In genomic region chr19:41479757-41480191, GRCh38 we compare ENCODE assay signal across 18 cellular contexts. TPM values are rescaled to one million over a fixed set of nuclear protein-coding genes. Genes with fewer than 3 reads are reported as not detected.
DNase-seq lines count a peak whose midpoint lies in the region; ATAC-seq, FAIRE-seq and TF ChIP-seq lines count a peak whose summit lies in the region.
"Had no signal": no experiment of that assay in that cellular context is flagged by ENCODE, and none has a peak within 500 bp of the region (broad histone marks: within the 10 kb centered on the region; RNA-seq: fewer than 3 reads in every experiment).

No MANE protein-coding gene starts in this region.

- TF ChIP-seq CTCF in VCaP (conservative IDR thresholded peaks at IDR 0.05) (no peak), spleen (IDR thresholded peaks at IDR 0.05 in 8 of 11, conservative IDR thresholded peaks at IDR 0.05 in 3 of 11) (no peak)

- no peak for TF ChIP-seq POLR2A in spleen (IDR thresholded peaks at IDR 0.05)

- H3K36me3 ChIP-seq in spleen, result no peaks in the 10 kb centered on the region

- DNase-seq in NCI-H2029 (lab: John Stamatoyannopoulos, UW) (peak; percentile 12), NCI-H2029 treated with DMSO at 0.1 percent for 48 hours (lab: John Stamatoyannopoulos, UW) (no peak), left ventricle myocardium superior (peak; percentile 47), spleen (peak; percentile 74), mesenteric fat pad (ENCODE audit: low spot score) (no peak), globus pallidus (ENCODE audit: low spot score) (no peak), RCC 7860 (ENCODE audit: low spot score) (no peak)
- DNase-seq: activated CD8-positive, alpha-beta T cell treated with anti-CD3 and anti-CD28 coated beads for 36 hours; activated gamma-delta T cell treated with Interleukin-2 at 50 U/mL for 16 hours; GM23248; NCI-H1694 treated with DMSO at 0.1 percent for 48 hours; stimulated activated CD4-positive, alpha-beta T cell treated with anti-CD3 and anti-CD28 coated beads, Interleukin-12 subunit alpha, Interleukin-12 subunit beta, amount 100 ng/mL, for 4 hours had no signal

- WGBS in spleen, 5 donors, result 56 to 67% (median 62%) methylated on average over 8 of the region's 8 CpGs

- H3K27me3 ChIP-seq in spleen (replicated peaks in 1 of 7), result peaks cover 0 to 28% (median 0%) of the 10 kb centered on the region in 7 donors

- intact Hi-C loops in left ventricle myocardium superior (cut with micrococcal nuclease) (no loop called here), spleen (cut with DNase I; ENCODE audit: low total_unique reads) (no loop called here)

- no peak for FAIRE-seq in RCC 7860 (lab: Jason Lieb, UNC)
- FAIRE-seq: D721Med had no signal

- ATAC-seq in left ventricle myocardium superior, result peak; percentile 76
- ATAC-seq: activated CD8-positive, alpha-beta T cell treated with anti-CD3 and anti-CD28 coated beads for 36 hours; natural killer cell treated with Interleukin-12 subunit alpha and Interleukin-12 subunit beta and Interleukin-15 and Interleukin-18, amount 100 ng/mL, for 72 hours had no signal

- H3K4me1 ChIP-seq in spleen, result peaks cover 0 to 31% (median 7%) of the 10 kb centered on the region in 6 donors

- H3K27ac ChIP-seq in VCaP, result peak overlapping the region; percentile 95
- peak overlapping the region in 7 of 8 donors; percentile 71 to 86 (median 79) for H3K27ac ChIP-seq in spleen
- H3K27ac ChIP-seq: GM23248 had no signal

- H3K4me3 ChIP-seq in spleen, result peak overlapping the region in 2 of 8 donors; percentile 2 to 21
- H3K4me3 ChIP-seq: GM23248 had no signal

- no peaks in the 10 kb centered on the region for H3K9me3 ChIP-seq in spleen

RNA-seq across cellular contexts. Expression of gene ERICH4, which starts 36.8 kb away (rescaled TPM):
- not detected for total RNA-seq in left ventricle myocardium superior
- total RNA-seq in spleen, result under 1 TPM in 1 of 7 donors, not detected in 6; 0.65 TPM
- not detected for polyA plus RNA-seq in spleen
- total RNA-seq in mesenteric fat pad, result not detected
- total RNA-seq: A673; activated CD8-positive, alpha-beta T cell treated with anti-CD3 and anti-CD28 coated beads for 36 hours; fibroblast of lung; GM23248; natural killer cell treated with Interleukin-12 subunit alpha and Interleukin-12 subunit beta and Interleukin-15 and Interleukin-18, amount 100 ng/mL, for 72 hours; urinary bladder had no signal
- polyA plus RNA-seq: fibroblast of lung, GM23248, urinary bladder had no signal

RNA-seq across cellular contexts. Expression of gene DMAC2, which starts 40.1 kb away (rescaled TPM):
- total RNA-seq in left ventricle myocardium superior (111 TPM), spleen (10 to 100 TPM; 25.6 to 34.4 (median 30.4) TPM), mesenteric fat pad (33.0 TPM)
- 10 to 100 TPM; 19.2 to 36.5 (median 27.7) TPM for polyA plus RNA-seq in spleen

RNA-seq across cellular contexts. Expression of gene B3GNT8, which starts 52.6 kb away (rescaled TPM):
- total RNA-seq in left ventricle myocardium superior (12.4 TPM), spleen (10 to 100 TPM in 6 of 7 donors, 1 to 10 TPM in 1; 7.0 to 30.3 (median 11.4) TPM), mesenteric fat pad (8.1 TPM)
- polyA plus RNA-seq in spleen, result 1 to 10 TPM; 1.8 to 9.8 (median 4.0) TPM

Comparison
In these comparisons a context has a peak if more than half of its experiments do, and no peak if none do; other contexts are left out.
1. DNase-seq: peak in NCI-H2029 (single experiment), left ventricle myocardium superior (single experiment) and spleen (single experiment); none in NCI-H2029 treated with DMSO at 0.1 percent for 48 hours (single experiment), mesenteric fat pad (single experiment), globus pallidus (single experiment) and RCC 7860 (single experiment).